In the genomic region with DNA sequence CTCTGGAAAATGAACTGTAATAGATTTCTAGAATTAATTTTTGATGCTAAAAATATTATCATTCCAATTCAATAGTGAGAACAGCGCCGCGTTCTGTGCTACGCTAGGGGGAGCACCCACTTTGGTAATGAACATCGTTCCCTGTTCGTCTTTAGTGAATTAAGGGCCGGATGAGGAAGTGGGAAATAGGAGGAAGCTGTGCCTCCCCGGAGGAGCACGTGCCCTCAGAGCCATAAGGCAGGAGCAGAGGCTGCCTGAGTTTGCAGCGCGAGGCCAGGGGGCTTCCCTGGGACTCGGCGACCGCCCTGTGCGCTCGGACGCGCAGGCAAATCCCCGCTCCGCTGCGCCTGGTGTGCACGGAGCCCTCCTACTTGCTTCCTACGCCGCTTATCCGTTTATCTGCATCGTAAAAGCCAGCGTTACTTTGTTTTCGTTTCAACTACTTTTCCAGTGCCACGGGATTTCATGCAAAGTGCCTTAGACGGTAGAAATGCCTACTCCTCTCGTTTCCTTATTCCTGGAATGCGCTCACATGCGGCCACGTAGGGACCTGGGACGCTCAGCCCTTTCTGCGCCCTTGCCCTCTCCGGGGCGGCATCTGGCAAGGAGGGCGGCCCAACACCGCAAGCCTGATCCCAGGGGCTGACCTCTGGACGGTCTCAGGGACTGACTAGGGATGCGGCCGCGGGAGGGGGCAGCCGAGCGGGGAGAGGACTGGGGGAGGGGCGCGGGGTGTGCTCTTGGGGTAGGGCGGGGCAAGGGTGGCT, we compare ENCODE assay signal across 8 cellular contexts.
DNase-seq lines count a peak whose midpoint lies in the region; ATAC-seq and TF ChIP-seq lines count a peak whose summit lies in the region.

No MANE protein-coding gene starts in this region.

- ATAC-seq in naive thymus-derived CD8-positive, alpha-beta T cell = no peak

- in situ Hi-C loops in KBM-7 (cut with MboI; ENCODE audit: low pct_unique_long_range_greater_than_20kb, low sequenced_read_pairs) = loop anchor here (25.0 kb wide), 1 partner anchor 315 kb away; a partner anchor contains a TSS

- H3K36me3 Mint-ChIP-seq in naive thymus-derived CD8-positive, alpha-beta T cell = no peaks in the 10 kb centered on the region
- no peaks in the 10 kb centered on the region for H3K36me3 Mint-ChIP-seq in type B pancreatic cell

- peak overlapping the region in 8 of 11 experiments; percentile 8 to 43 (median 32); a peak in 9 of 22 replicates for H3K4me2 ChIP-seq in BLaER1 treated with 17β-estradiol and CSF1 and Interleukin-3, amounts not matched to agents 10 nM and 100 nM

- no peak overlapping the region for H3K9ac ChIP-seq in BLaER1 treated with 17β-estradiol and CSF1 and Interleukin-3, amounts not matched to agents 10 nM and 100 nM

- TF ChIP-seq CTCF in fibroblast of villous mesenchyme (IDR thresholded peaks at IDR 0.05; ENCODE audit: insufficient read depth, low read depth, low read length) (peak; percentile 73), type B pancreatic cell (conservative IDR thresholded peaks at IDR 0.05) (peak; percentile 79)

- H4K20me1 ChIP-seq in BLaER1 treated with 17β-estradiol and CSF1 and Interleukin-3, amounts not matched to agents 10 nM and 100 nM = no peaks in the 10 kb centered on the region

- DNase-seq in KBM-7 (peak; percentile 63), fibroblast of villous mesenchyme (ENCODE audit: low read depth) (peak; percentile 73), type B pancreatic cell (ENCODE audit: extremely low spot score, unreplicated experiment) (no peak), NCI-H1436 (lab: John Stamatoyannopoulos, UW) (no peak), cortex of kidney (lab: John Stamatoyannopoulos, UW) (no peak)
- peak; percentile 38 for DNase-seq in activated T-cell treated with anti-CD3 and anti-CD28 coated beads, Interleukin-2, amount 50 U/mL, for 1 hour
- peak in 6 of 10 donors; percentile 16 to 37 (median 29) for DNase-seq in naive thymus-derived CD8-positive, alpha-beta T cell

- H3K4me3 ChIP-seq in BLaER1 treated with 17β-estradiol and CSF1 and Interleukin-3, amounts not matched to agents 10 nM and 100 nM = no peak overlapping the region
- H3K4me3 ChIP-seq in fibroblast of villous mesenchyme (ENCODE audit: low read depth, low read length) = peak overlapping the region; percentile 36

- no peaks in the 10 kb centered on the region for H3K9me3 Mint-ChIP-seq in naive thymus-derived CD8-positive, alpha-beta T cell
- H3K9me3 Mint-ChIP-seq in type B pancreatic cell = no peaks in the 10 kb centered on the region

- peaks cover 11 to 31% (median 22%) of the 10 kb centered on the region in 4 donors for H3K4me1 Mint-ChIP-seq in naive thymus-derived CD8-positive, alpha-beta T cell
- H3K4me1 Mint-ChIP-seq in type B pancreatic cell (ENCODE audit: unreplicated experiment) = peaks cover 12% of the 10 kb centered on the region

- H3K4me1 ChIP-seq in BLaER1 treated with 17β-estradiol and CSF1 and Interleukin-3, amounts not matched to agents 10 nM and 100 nM = peaks cover 0 to 31% (median 11%) of the 10 kb centered on the region in 10 experiments; a peak in 15 of 20 replicates

- H3K27ac Mint-ChIP-seq in naive thymus-derived CD8-positive, alpha-beta T cell = peak overlapping the region in 1 of 10 donors; percentile 24
- peak overlapping the region; percentile 55 for H3K27ac Mint-ChIP-seq in type B pancreatic cell

- no peaks in the 10 kb centered on the region for H3K36me3 ChIP-seq in BLaER1 treated with 17β-estradiol and CSF1 and Interleukin-3, amounts not matched to agents 10 nM and 100 nM

- POLR2A ChIA-PET in naive thymus-derived CD8-positive, alpha-beta T cell (lab: Charles Lee) = no interaction called here

- peaks cover 0 to 22% (median 8%) of the 10 kb centered on the region in 5 donors for H3K27me3 Mint-ChIP-seq in naive thymus-derived CD8-positive, alpha-beta T cell
- H3K27me3 Mint-ChIP-seq in type B pancreatic cell = peaks cover 37% of the 10 kb centered on the region

- peaks cover 0 to 5% (median 0%) of the 10 kb centered on the region in 11 experiments; a peak in 7 of 22 replicates for H3K9me3 ChIP-seq in BLaER1 treated with 17β-estradiol and CSF1 and Interleukin-3, amounts not matched to agents 10 nM and 100 nM (replicated peaks in 1 of 11)

- H3K27ac ChIP-seq in BLaER1 treated with 17β-estradiol and CSF1 and Interleukin-3, amounts not matched to agents 10 nM and 100 nM = peak overlapping the region in 6 of 11 experiments; percentile 23 to 67 (median 48); a peak in 8 of 22 replicates

- peak overlapping the region; percentile 55 to 77 (median 68) for H3K4me3 Mint-ChIP-seq in naive thymus-derived CD8-positive, alpha-beta T cell
- H3K4me3 Mint-ChIP-seq in type B pancreatic cell = peak overlapping the region; percentile 79

- H3K27me3 ChIP-seq in BLaER1 treated with 17β-estradiol and CSF1 and Interleukin-3, amounts not matched to agents 10 nM and 100 nM = no peaks in the 10 kb centered on the region

Comparison
In these comparisons a context has a peak if more than half of its experiments do, and no peak if none do; other contexts are left out.
1. DNase-seq: peak in KBM-7 (single experiment), activated T-cell treated with anti-CD3 and anti-CD28 coated beads, Interleukin-2, amount 50 U/mL, for 1 hour (single experiment), fibroblast of villous mesenchyme (single experiment) and naive thymus-derived CD8-positive, alpha-beta T cell (6 of 10); none in type B pancreatic cell (single experiment), NCI-H1436 (single experiment) and cortex of kidney (single experiment).